15 cellular contexts compared by ENCODE assay signal in the genomic region with DNA sequence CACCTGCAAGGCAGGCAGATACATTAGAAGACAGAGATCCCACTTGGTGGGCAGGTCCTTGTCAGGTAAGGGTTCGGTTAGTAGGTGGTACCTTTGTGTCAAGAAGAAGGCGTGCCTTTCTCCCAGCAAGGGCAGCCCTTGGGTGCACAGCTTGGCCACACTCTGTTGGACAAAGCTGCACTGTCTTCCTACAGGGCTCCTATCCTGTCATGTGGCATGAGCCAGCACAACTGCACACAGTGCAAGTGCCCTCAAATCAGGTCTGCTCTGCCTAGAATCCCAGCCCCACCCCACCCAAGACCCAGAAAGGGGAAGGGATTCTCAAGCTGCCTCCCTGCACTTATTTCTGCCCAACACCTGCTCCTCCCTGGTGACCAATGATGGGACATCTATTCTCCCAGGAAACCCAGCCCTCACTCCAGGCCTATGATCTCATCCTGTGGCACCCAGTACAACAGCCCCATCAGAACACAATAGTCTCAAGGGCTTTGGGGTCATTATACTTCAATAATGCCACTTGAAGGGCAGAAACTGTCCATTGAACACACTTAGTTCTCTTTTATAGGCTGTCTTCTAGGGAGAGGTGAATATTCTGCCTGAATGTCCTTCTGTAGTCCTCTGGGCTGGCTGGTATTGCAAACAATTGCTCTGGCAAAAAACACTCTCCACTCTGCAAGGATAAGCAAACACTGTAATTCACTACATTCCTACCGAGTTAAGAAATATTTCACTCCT. TPM values are rescaled to one million over a fixed set of nuclear protein-coding genes. Genes with fewer than 3 reads are reported as not detected.
DNase-seq lines count a peak whose midpoint lies in the region; ATAC-seq and TF ChIP-seq lines count a peak whose summit lies in the region.
"Had no signal": no experiment of that assay in that cellular context is flagged by ENCODE, and none has a peak within 500 bp of the region (broad histone marks: within the 10 kb centered on the region; RNA-seq: fewer than 3 reads in every experiment).

No MANE protein-coding gene starts in this region.

- no peak overlapping the region for H3K4me3 Mint-ChIP-seq in endodermal cell
- H3K4me3 Mint-ChIP-seq: activated T-cell treated with anti-CD3 and anti-CD28 coated beads, Interleukin-2, amount 50 U/mL, for 72 hours; CD14-positive monocyte; stimulated activated naive CD8-positive, alpha-beta T cell treated with anti-CD3 and anti-CD28 coated beads, Interleukin-15, Interleukin-2, amounts not matched to agents 100 ng/mL and 50 ng/mL, for 24 hours had no signal

- H3K27me3 ChIP-seq in endodermal cell (ENCODE audit: control insufficient read depth, insufficient read depth, low read length, poor library complexity, severe bottlenecking), result no peaks in the 10 kb centered on the region
- peaks cover 2% of the 10 kb centered on the region for H3K27me3 ChIP-seq in osteoblast (ENCODE audit: insufficient read depth, low read length)
- H3K27me3 ChIP-seq in tibial artery, result no peaks in the 10 kb centered on the region

- H3K36me3 Mint-ChIP-seq in endodermal cell (ENCODE audit: low read depth), result no peaks in the 10 kb centered on the region
- H3K36me3 Mint-ChIP-seq: CD14-positive monocyte had no signal

- no peaks in the 10 kb centered on the region for H3K79me2 ChIP-seq in osteoblast (ENCODE audit: insufficient read depth, low read length)

- TF ChIP-seq CTCF in endodermal cell (conservative IDR thresholded peaks at IDR 0.05) (no peak), osteoblast (IDR thresholded peaks at IDR 0.05; ENCODE audit: extremely low read depth, low read depth, low read length) (no peak), tibial artery (IDR thresholded peaks at IDR 0.05) (no peak)

- no peak for ATAC-seq in GM21717 (IDR thresholded peaks at IDR 0.05; ENCODE audit: unreplicated experiment)
- ATAC-seq in GM18520 (IDR thresholded peaks at IDR 0.05; ENCODE audit: unreplicated experiment), result no peak

- H3K9ac ChIP-seq in endodermal cell (ENCODE audit: extremely low read depth, low read length, poor library complexity, severe bottlenecking), result no peak overlapping the region

- H3K36me3 ChIP-seq in endodermal cell (ENCODE audit: control insufficient read depth, insufficient read depth, low read length), result no peaks in the 10 kb centered on the region
- H3K36me3 ChIP-seq in osteoblast (ENCODE audit: insufficient read depth, low read length), result no peaks in the 10 kb centered on the region
- no peaks in the 10 kb centered on the region for H3K36me3 ChIP-seq in tibial artery
- H3K36me3 ChIP-seq: prostate gland had no signal

- H3K4me1 Mint-ChIP-seq in endodermal cell, result peaks cover 12% of the 10 kb centered on the region

- H3K27ac Mint-ChIP-seq in endodermal cell, result no peak overlapping the region
- H3K27ac Mint-ChIP-seq: activated T-cell treated with anti-CD3 and anti-CD28 coated beads, Interleukin-2, amount 50 U/mL, for 72 hours; CD14-positive monocyte had no signal

- no peak overlapping the region for H2AFZ ChIP-seq in osteoblast (ENCODE audit: low read length)

- H3K9me3 ChIP-seq in endodermal cell (ENCODE audit: control insufficient read depth, low read length) (peaks cover 6% of the 10 kb centered on the region), osteoblast (ENCODE audit: low read depth, low read length) (no peaks in the 10 kb centered on the region), tibial artery (no peaks in the 10 kb centered on the region)
- H3K9me3 ChIP-seq: prostate gland had no signal

- DNase-seq in NCI-H1092 treated with DMSO at 0.1 percent for 48 hours (lab: John Stamatoyannopoulos, UW) (peak; percentile 67), NCI-H345 treated with DMSO at 0.1 percent for 48 hours (lab: John Stamatoyannopoulos, UW; ENCODE audit: unreplicated experiment) (peak; percentile 47), endodermal cell (peak; percentile 29), osteoblast (ENCODE audit: insufficient read length, low spot score, missing footprints) (peak; percentile 41), NCI-H1694 treated with DMSO at 0.1 percent for 48 hours (lab: John Stamatoyannopoulos, UW) (no peak), tibial artery (no peak)
- DNase-seq: stimulated activated CD4-positive, alpha-beta T cell treated with anti-CD3 and anti-CD28 coated beads, Interleukin-2, amount 100 ng/mL, for 48 hours had no signal

- H3K4me2 ChIP-seq in osteoblast (ENCODE audit: insufficient read depth, low read length), result no peak overlapping the region

- H3K4me1 ChIP-seq in endodermal cell (ENCODE audit: control insufficient read depth, insufficient read depth, low read length) (no peaks in the 10 kb centered on the region), osteoblast (ENCODE audit: insufficient read depth, low read length) (no peaks in the 10 kb centered on the region), tibial artery (peaks cover 0 to 7% (median 3%) of the 10 kb centered on the region in 4 donors)

- intact Hi-C loops in tibial artery (cut with DNase I; ENCODE audit: low total_unique reads), result no loop called here

- 78 to 94% methylated on average over 1 to 3 of the region's 3 CpGs for WGBS in endodermal cell (ENCODE audit: insufficient coverage in 1 of 2, insufficient read length in 1 of 2), 2 experiments

- H3K4me3 ChIP-seq in endodermal cell (ENCODE audit: low read length) (no peak overlapping the region), osteoblast (ENCODE audit: insufficient read depth, low read length) (no peak overlapping the region), tibial artery (no peak overlapping the region)
- H3K4me3 ChIP-seq: prostate gland had no signal

- no peaks in the 10 kb centered on the region for H3K27me3 Mint-ChIP-seq in endodermal cell (ENCODE audit: insufficient read depth)

- H4K20me1 ChIP-seq in osteoblast (ENCODE audit: insufficient read depth, low read length), result no peaks in the 10 kb centered on the region

- H3K27ac ChIP-seq in endodermal cell (ENCODE audit: low read depth, low read length) (no peak overlapping the region), osteoblast (ENCODE audit: low read depth, low read length) (no peak overlapping the region), tibial artery (no peak overlapping the region)
- H3K27ac ChIP-seq: HL-60, prostate gland, SK-N-MC had no signal

- peaks cover 9% of the 10 kb centered on the region for H3K9me3 Mint-ChIP-seq in endodermal cell
- H3K9me3 Mint-ChIP-seq: stimulated activated naive CD8-positive, alpha-beta T cell treated with anti-CD3 and anti-CD28 coated beads, Interleukin-15, Interleukin-2, amounts not matched to agents 100 ng/mL and 50 ng/mL, for 24 hours had no signal

RNA-seq across cellular contexts. Expression of a gene that starts 43.0 kb away (rescaled TPM):
- 10 to 100 TPM; 35.0 to 36.7 TPM for total RNA-seq in endodermal cell
- 37.0 TPM for polyA plus RNA-seq in endodermal cell (2013, experiment 1 of 2)
- 39.5 TPM for polyA plus RNA-seq in endodermal cell (2013, experiment 2 of 2)
- under 0.01 TPM in 2 replicates for total RNA-seq in osteoblast

RNA-seq across cellular contexts. Expression of a gene that starts 43.7 kb away (rescaled TPM):
- not detected for total RNA-seq in endodermal cell
- not detected for polyA plus RNA-seq in endodermal cell (2013, experiment 1 of 2)
- not detected for polyA plus RNA-seq in endodermal cell (2013, experiment 2 of 2)
- total RNA-seq in osteoblast, result not detected in 2 replicates

Comparison
In these comparisons a context has a peak if more than half of its experiments do, and no peak if none do; other contexts are left out.
1. DNase-seq: peak in NCI-H1092 treated with DMSO at 0.1 percent for 48 hours (single experiment), NCI-H345 treated with DMSO at 0.1 percent for 48 hours (single experiment), endodermal cell (single experiment) and osteoblast (single experiment); none in NCI-H1694 treated with DMSO at 0.1 percent for 48 hours (single experiment) and tibial artery (0 of 2).
2. RNA of a gene that starts 43.0 kb away (total RNA-seq): 35.0 to 36.7 TPM in endodermal cell; under 0.01 TPM in osteoblast; every median in the first group is over 10 times any median in the second.